ENCODE assay signal across 8 cellular contexts in the genomic region with DNA sequence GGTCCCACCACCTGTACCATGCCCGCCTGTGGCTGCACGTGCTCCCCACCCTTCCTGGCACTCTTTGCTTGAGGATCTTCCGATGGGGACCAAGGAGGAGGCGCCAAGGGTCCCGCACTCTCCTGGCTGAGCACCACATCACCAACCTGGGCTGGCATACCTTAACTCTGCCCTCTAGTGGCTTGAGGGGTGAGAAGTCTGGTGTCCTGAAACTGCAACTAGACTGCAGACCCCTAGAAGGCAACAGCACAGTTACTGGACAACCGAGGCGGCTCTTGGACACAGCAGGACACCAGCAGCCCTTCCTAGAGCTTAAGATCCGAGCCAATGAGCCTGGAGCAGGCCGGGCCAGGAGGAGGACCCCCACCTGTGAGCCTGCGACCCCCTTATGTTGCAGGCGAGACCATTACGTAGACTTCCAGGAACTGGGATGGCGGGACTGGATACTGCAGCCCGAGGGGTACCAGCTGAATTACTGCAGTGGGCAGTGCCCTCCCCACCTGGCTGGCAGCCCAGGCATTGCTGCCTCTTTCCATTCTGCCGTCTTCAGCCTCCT. TPM values are rescaled to one million over a fixed set of nuclear protein-coding genes. Genes with fewer than 3 reads are reported as not detected.
A peak's percentile ranks its signal among the peaks of the same experiment; 100 is the strongest.
DNase-seq lines count a peak whose midpoint lies in the region; ATAC-seq and TF ChIP-seq lines count a peak whose summit lies in the region.

No MANE protein-coding gene starts in this region.

- H3K27me3 ChIP-seq in DOHH2 (ENCODE audit: control insufficient read depth, low read length), result peaks cover 5% of the 10 kb centered on the region; the same call in 1 of the 2 replicates
- H3K27me3 ChIP-seq in iPS DF 6.9 (ENCODE audit: control insufficient read depth, insufficient read depth, low read length), result no peaks in the 10 kb centered on the region
- H3K27me3 ChIP-seq in gastroesophageal sphincter, result peaks cover 15% of the 10 kb centered on the region

- no CpG with 5 or more reads among the region's 15 CpGs for WGBS in iPS DF 6.9 (ENCODE audit: insufficient coverage, insufficient read length)
- WGBS in gastroesophageal sphincter (ENCODE audit: low coverage in 1 of 2), 2 donors, result 12 to 15% methylated on average over 3 to 7 of the region's 15 CpGs

- intact Hi-C loops in activated T-helper 1 cell treated with anti-CD3 and anti-CD28 coated beads, Interleukin-12 subunit alpha, Interleukin-12 subunit beta, Interleukin-2, Interleukin-4 antibody, amounts not matched to agents 30 ng/mL and 10 ng/mL and 1 ng/mL, durations not matched to agents 14 hours and 24 hours and 36 hours (cut with micrococcal nuclease), result no loop called here

- peaks cover 19% of the 10 kb centered on the region; the same call in 1 of the 2 replicates for H3F3A ChIP-seq in DOHH2 (ENCODE audit: control insufficient read depth, insufficient read depth)

- H3K27ac Mint-ChIP-seq in activated T-helper 1 cell treated with anti-CD3 and anti-CD28 coated beads, Interleukin-12 subunit alpha, Interleukin-12 subunit beta, Interleukin-2, Interleukin-4 antibody, amounts not matched to agents 30 ng/mL and 10 ng/mL and 1 ng/mL, durations not matched to agents 14 hours and 24 hours and 36 hours, result peak overlapping the region; percentile 34

- H3K27ac ChIP-seq in DOHH2 (ENCODE audit: low read depth, low read length) (no peak overlapping the region), iPS DF 6.9 (ENCODE audit: low read length) (no peak overlapping the region), gastroesophageal sphincter (no peak overlapping the region)

- H3K9me2 ChIP-seq in DOHH2 (replicated peaks; ENCODE audit: control insufficient read depth, low read length), result no peaks in the 10 kb centered on the region

- H3K36me3 Mint-ChIP-seq in activated T-helper 1 cell treated with anti-CD3 and anti-CD28 coated beads, Interleukin-12 subunit alpha, Interleukin-12 subunit beta, Interleukin-2, Interleukin-4 antibody, amounts not matched to agents 30 ng/mL and 10 ng/mL and 1 ng/mL, durations not matched to agents 14 hours and 24 hours and 36 hours (ENCODE audit: low read depth), result no peaks in the 10 kb centered on the region

- H4K20me1 ChIP-seq in DOHH2 (ENCODE audit: control insufficient read depth, insufficient read depth, low read depth, low read length), result no peaks in the 10 kb centered on the region

- H3K9me3 Mint-ChIP-seq in activated T-helper 1 cell treated with anti-CD3 and anti-CD28 coated beads, Interleukin-12 subunit alpha, Interleukin-12 subunit beta, Interleukin-2, Interleukin-4 antibody, amounts not matched to agents 30 ng/mL and 10 ng/mL and 1 ng/mL, durations not matched to agents 14 hours and 24 hours and 36 hours, result no peaks in the 10 kb centered on the region

- ATAC-seq in GM21786 (IDR thresholded peaks at IDR 0.05; ENCODE audit: unreplicated experiment), result peak; percentile 28
- no peak for ATAC-seq in gastroesophageal sphincter
- ATAC-seq in HG03025 (IDR thresholded peaks at IDR 0.05; ENCODE audit: low FRiP score, unreplicated experiment), result no peak

- H3K9me3 ChIP-seq in DOHH2 (ENCODE audit: control insufficient read depth, insufficient read depth, low read length) (no peaks in the 10 kb centered on the region), iPS DF 6.9 (ENCODE audit: control insufficient read depth, insufficient read depth, low read length) (no peaks in the 10 kb centered on the region), gastroesophageal sphincter (no peaks in the 10 kb centered on the region)

- no peak for TF ChIP-seq POLR2A in gastroesophageal sphincter (IDR thresholded peaks at IDR 0.05)

- DNase-seq in NCI-H510A treated with DMSO at 0.1 percent for 48 hours (lab: John Stamatoyannopoulos, UW) (peak; percentile 83), iPS DF 6.9 (ENCODE audit: low read depth, low spot score) (no peak)
- DNase-seq in activated T-helper 1 cell treated with anti-CD3 and anti-CD28 coated beads, Interleukin-12 subunit alpha, Interleukin-12 subunit beta, Interleukin-2, Interleukin-4 antibody, amounts not matched to agents 30 ng/mL and 10 ng/mL and 1 ng/mL, durations not matched to agents 14 hours and 24 hours and 36 hours (ENCODE audit: low spot score), result no peak
- peak; percentile 68 for DNase-seq in stimulated activated CD8-positive, alpha-beta memory T cell treated with anti-CD3 and anti-CD28 coated beads, Interleukin-4, amount 100 ng/mL, for 48 hours

- H3K4me1 Mint-ChIP-seq in activated T-helper 1 cell treated with anti-CD3 and anti-CD28 coated beads, Interleukin-12 subunit alpha, Interleukin-12 subunit beta, Interleukin-2, Interleukin-4 antibody, amounts not matched to agents 30 ng/mL and 10 ng/mL and 1 ng/mL, durations not matched to agents 14 hours and 24 hours and 36 hours (ENCODE audit: low read depth), result peaks cover 39% of the 10 kb centered on the region

- H3K4me3 Mint-ChIP-seq in activated T-helper 1 cell treated with anti-CD3 and anti-CD28 coated beads, Interleukin-12 subunit alpha, Interleukin-12 subunit beta, Interleukin-2, Interleukin-4 antibody, amounts not matched to agents 30 ng/mL and 10 ng/mL and 1 ng/mL, durations not matched to agents 14 hours and 24 hours and 36 hours, result peak overlapping the region; percentile 73

- TF ChIP-seq EP300 in gastroesophageal sphincter (IDR thresholded peaks at IDR 0.05), result no peak

- peak overlapping the region; percentile 50 for H3K4me2 ChIP-seq in DOHH2 (ENCODE audit: low read length)

- H3K4me3 ChIP-seq in DOHH2 (ENCODE audit: low read length) (peak overlapping the region; percentile 35), iPS DF 6.9 (ENCODE audit: low read length) (peak overlapping the region; percentile 25; the same call in 1 of the 2 replicates), gastroesophageal sphincter (no peak overlapping the region)

- H3K36me3 ChIP-seq in DOHH2 (ENCODE audit: control insufficient read depth, low read length) (no peaks in the 10 kb centered on the region), iPS DF 6.9 (ENCODE audit: control insufficient read depth, insufficient read depth, low read length) (no peaks in the 10 kb centered on the region), gastroesophageal sphincter (no peaks in the 10 kb centered on the region)

- H3K27me3 Mint-ChIP-seq in activated T-helper 1 cell treated with anti-CD3 and anti-CD28 coated beads, Interleukin-12 subunit alpha, Interleukin-12 subunit beta, Interleukin-2, Interleukin-4 antibody, amounts not matched to agents 30 ng/mL and 10 ng/mL and 1 ng/mL, durations not matched to agents 14 hours and 24 hours and 36 hours (ENCODE audit: insufficient read depth), result peaks cover 12% of the 10 kb centered on the region

- H3K79me2 ChIP-seq in DOHH2 (ENCODE audit: control insufficient read depth, low read length), result no peaks in the 10 kb centered on the region

- H3K4me1 ChIP-seq in DOHH2 (ENCODE audit: control insufficient read depth, low read length), result peaks cover 50% of the 10 kb centered on the region
- peaks cover 13% of the 10 kb centered on the region; the same call in 1 of the 2 replicates for H3K4me1 ChIP-seq in iPS DF 6.9 (ENCODE audit: control insufficient read depth, insufficient read depth, low read length)
- H3K4me1 ChIP-seq in gastroesophageal sphincter, result peaks cover 0 to 37% (median 14%) of the 10 kb centered on the region in 3 donors

- peak; percentile 88 for TF ChIP-seq CTCF in DOHH2 (IDR thresholded peaks at IDR 0.05; ENCODE audit: low read depth, low read length, poor library complexity, severe bottlenecking)
- peak in 2 of 4 experiments; percentile 11 to 43 for TF ChIP-seq CTCF in gastroesophageal sphincter (IDR thresholded peaks at IDR 0.05)

RNA-seq across cellular contexts. Expression of a gene that starts 1.1 kb away (rescaled TPM):
- 0.22 and 0.41 TPM in 2 replicates for total RNA-seq in activated T-helper 1 cell treated with anti-CD3 and anti-CD28 coated beads, Interleukin-12 subunit alpha, Interleukin-12 subunit beta, Interleukin-2, Interleukin-4 antibody, amounts not matched to agents 30 ng/mL and 10 ng/mL and 1 ng/mL, durations not matched to agents 14 hours and 24 hours and 36 hours
- total RNA-seq in gastroesophageal sphincter, result not detected

RNA-seq across cellular contexts. Expression of a gene that starts 3.4 kb away (rescaled TPM):
- 1.5 and 2.5 TPM in 2 replicates for total RNA-seq in activated T-helper 1 cell treated with anti-CD3 and anti-CD28 coated beads, Interleukin-12 subunit alpha, Interleukin-12 subunit beta, Interleukin-2, Interleukin-4 antibody, amounts not matched to agents 30 ng/mL and 10 ng/mL and 1 ng/mL, durations not matched to agents 14 hours and 24 hours and 36 hours
- total RNA-seq in gastroesophageal sphincter, result 1 to 10 TPM in 1 of 4 donors, under 1 TPM in 3; 0.15 to 3.6 (median 0.30) TPM

RNA-seq across cellular contexts. Expression of a gene that starts 21.6 kb away (rescaled TPM):
- 0.15 TPM in 1 of 2 replicates, not detected in the other for total RNA-seq in activated T-helper 1 cell treated with anti-CD3 and anti-CD28 coated beads, Interleukin-12 subunit alpha, Interleukin-12 subunit beta, Interleukin-2, Interleukin-4 antibody, amounts not matched to agents 30 ng/mL and 10 ng/mL and 1 ng/mL, durations not matched to agents 14 hours and 24 hours and 36 hours
- total RNA-seq in gastroesophageal sphincter, result not detected

RNA-seq across cellular contexts. Expression of a gene that starts 23.4 kb away (rescaled TPM):
- 102 TPM in 2 replicates for total RNA-seq in activated T-helper 1 cell treated with anti-CD3 and anti-CD28 coated beads, Interleukin-12 subunit alpha, Interleukin-12 subunit beta, Interleukin-2, Interleukin-4 antibody, amounts not matched to agents 30 ng/mL and 10 ng/mL and 1 ng/mL, durations not matched to agents 14 hours and 24 hours and 36 hours
- 10 to 100 TPM in 1 of 4 donors, 1 to 10 TPM in 3; 5.6 to 13.1 (median 8.9) TPM for total RNA-seq in gastroesophageal sphincter

RNA-seq across cellular contexts. Expression of a gene that starts 25.4 kb away (rescaled TPM):
- total RNA-seq in activated T-helper 1 cell treated with anti-CD3 and anti-CD28 coated beads, Interleukin-12 subunit alpha, Interleukin-12 subunit beta, Interleukin-2, Interleukin-4 antibody, amounts not matched to agents 30 ng/mL and 10 ng/mL and 1 ng/mL, durations not matched to agents 14 hours and 24 hours and 36 hours, result 39.0 and 44.6 TPM in 2 replicates
- 10 to 100 TPM; 38.0 to 60.1 (median 45.9) TPM for total RNA-seq in gastroesophageal sphincter

Comparison
In these comparisons a context has a peak if more than half of its experiments do, and no peak if none do; other contexts are left out.
1. H3K4me3 ChIP-seq: peak in DOHH2 (single experiment) and iPS DF 6.9 (single experiment); none in gastroesophageal sphincter (0 of 2).
2. DNase-seq: peak in NCI-H510A treated with DMSO at 0.1 percent for 48 hours (single experiment) and stimulated activated CD8-positive, alpha-beta memory T cell treated with anti-CD3 and anti-CD28 coated beads, Interleukin-4, amount 100 ng/mL, for 48 hours (single experiment); none in activated T-helper 1 cell treated with anti-CD3 and anti-CD28 coated beads, Interleukin-12 subunit alpha, Interleukin-12 subunit beta, Interleukin-2, Interleukin-4 antibody, amounts not matched to agents 30 ng/mL and 10 ng/mL and 1 ng/mL, durations not matched to agents 14 hours and 24 hours and 36 hours (single experiment) and iPS DF 6.9 (single experiment).